In the genomic region with DNA sequence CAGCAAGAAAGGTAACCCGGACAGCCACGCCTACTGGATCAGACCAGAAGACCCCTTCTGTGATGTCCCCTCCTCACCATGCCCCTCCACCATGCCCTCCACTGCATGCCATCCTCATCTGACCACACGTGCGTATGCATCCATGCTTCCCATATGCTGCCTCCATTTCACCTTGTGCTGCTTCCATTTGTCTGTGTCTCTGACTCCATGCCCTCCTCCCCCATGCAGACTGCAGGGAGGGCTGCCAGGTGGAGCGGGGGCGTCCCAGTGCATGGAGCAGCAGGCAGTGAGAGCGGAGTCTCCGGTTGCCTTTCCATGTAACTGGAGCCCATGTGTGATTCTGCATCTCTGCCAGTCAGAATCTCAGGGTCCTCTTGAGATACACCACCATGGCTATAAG, we compare ENCODE assay signal across 23 cellular contexts. TPM values are rescaled to one million over a fixed set of nuclear protein-coding genes. Genes with fewer than 3 reads are reported as not detected.
DNase-seq lines count a peak whose midpoint lies in the region; ATAC-seq and TF ChIP-seq lines count a peak whose summit lies in the region.
"Had no signal": no experiment of that assay in that cellular context is flagged by ENCODE, and none has a peak within 500 bp of the region (broad histone marks: within the 10 kb centered on the region; RNA-seq: fewer than 3 reads in every experiment).

No MANE protein-coding gene starts in this region.

- no peaks in the 10 kb centered on the region for H4K20me1 ChIP-seq in SU-DHL-6 (ENCODE audit: low read depth, low read length)

- H3K36me3 ChIP-seq in SU-DHL-6 (ENCODE audit: low read length), result no peaks in the 10 kb centered on the region
- H3K36me3 ChIP-seq in naive thymus-derived CD4-positive, alpha-beta T cell (ENCODE audit: control insufficient read depth in 2 of 3, insufficient read depth in 3 of 3, low read length in 3 of 3), result peaks cover 18 to 87% (median 33%) of the 10 kb centered on the region in 3 experiments
- H3K36me3 ChIP-seq in upper lobe of right lung, result peaks cover 77% of the 10 kb centered on the region

- POLR2A ChIA-PET in naive thymus-derived CD4-positive, alpha-beta T cell (lab: Charles Lee), result interaction anchor here (1.0 kb wide), 1 partner anchor 13 kb away, joined by 3 read pairs; no protein-coding TSS in a partner anchor

- no peaks in the 10 kb centered on the region for H3K9me2 ChIP-seq in SU-DHL-6 (replicated peaks; ENCODE audit: insufficient read depth, low read length)

- no peaks in the 10 kb centered on the region for H3K27me3 Mint-ChIP-seq in naive thymus-derived CD4-positive, alpha-beta T cell
- H3K27me3 Mint-ChIP-seq: activated naive CD4-positive, alpha-beta T cell treated with anti-CD3 and anti-CD28 coated beads, Interleukin-2, amount 50 U/mL, for 24 hours had no signal

- peaks cover 26 to 76% (median 42%) of the 10 kb centered on the region in 7 donors for H3K4me1 Mint-ChIP-seq in naive thymus-derived CD4-positive, alpha-beta T cell

- H3K9me3 ChIP-seq in right cardiac atrium (ENCODE audit: control insufficient read depth, low read length) (no peaks in the 10 kb centered on the region), SU-DHL-6 (ENCODE audit: insufficient read depth, low read length) (no peaks in the 10 kb centered on the region), upper lobe of right lung (no peaks in the 10 kb centered on the region)
- no peaks in the 10 kb centered on the region for H3K9me3 ChIP-seq in naive thymus-derived CD4-positive, alpha-beta T cell (ENCODE audit: control insufficient read depth in 2 of 3, low read length in 3 of 3)
- H3K9me3 ChIP-seq: neutrophil had no signal

- peaks cover 3% of the 10 kb centered on the region for H3K4me1 ChIP-seq in right cardiac atrium (ENCODE audit: control insufficient read depth, insufficient read depth, low read length)
- H3K4me1 ChIP-seq in naive thymus-derived CD4-positive, alpha-beta T cell (ENCODE audit: control insufficient read depth in 2 of 2, insufficient read depth in 2 of 2, low read length in 2 of 2), result peaks cover 0 to 3% of the 10 kb centered on the region in 2 donors
- H3K4me1 ChIP-seq in upper lobe of right lung, result peaks cover 5% of the 10 kb centered on the region

- H3K27ac Mint-ChIP-seq in naive thymus-derived CD4-positive, alpha-beta T cell, result peak overlapping the region in 7 of 9 donors; percentile 16 to 83 (median 80)

- intact Hi-C loops in cardiac septum (cut with DNase I), result loop anchor here (10.0 kb wide), 1 partner anchor 71 kb away; no protein-coding TSS in a partner anchor
- intact Hi-C loops in right cardiac atrium (cut with DNase I), result no loop called here
- intact Hi-C loops in naive thymus-derived CD4-positive, alpha-beta T cell (cut with micrococcal nuclease), result no loop called here
- intact Hi-C loops in upper lobe of right lung (cut with DNase I), result no loop called here

- ATAC-seq in right cardiac atrium (no peak), GM18861 (IDR thresholded peaks at IDR 0.05; ENCODE audit: unreplicated experiment) (no peak), upper lobe of right lung (no peak)
- no peak for ATAC-seq in naive thymus-derived CD4-positive, alpha-beta T cell
- ATAC-seq: esophagus mucosa, K562, left cardiac atrium, PC-3 had no signal

- TF ChIP-seq CTCF in SU-DHL-6 (IDR thresholded peaks at IDR 0.05; ENCODE audit: insufficient read depth, low read length, poor library complexity, severe bottlenecking), result no peak
- TF ChIP-seq CTCF in upper lobe of right lung (IDR thresholded peaks at IDR 0.05), result no peak

- H3K4me3 ChIP-seq in right cardiac atrium (ENCODE audit: low read length) (no peak overlapping the region), SU-DHL-6 (ENCODE audit: insufficient read depth, low read length, poor library complexity, severe bottlenecking) (no peak overlapping the region), upper lobe of right lung (no peak overlapping the region)
- no peak overlapping the region for H3K4me3 ChIP-seq in naive thymus-derived CD4-positive, alpha-beta T cell (ENCODE audit: low read length)
- H3K4me3 ChIP-seq: K562 had no signal

- no peak overlapping the region for H2AFZ ChIP-seq in SU-DHL-6 (ENCODE audit: low read depth, low read length, severe bottlenecking)

- DNase-seq in cardiac septum (ENCODE audit: low spot score) (peak; percentile 27), right cardiac atrium (no peak), upper lobe of right lung (no peak), AML-193 (lab: John Stamatoyannopoulos, UW) (no peak)
- no peak for DNase-seq in naive thymus-derived CD4-positive, alpha-beta T cell
- DNase-seq: activated CD4-positive, alpha-beta T cell treated with anti-CD3 and anti-CD28 coated beads for 48 hours; activated CD8-positive, alpha-beta memory T cell treated with anti-CD3 and anti-CD28 coated beads, Interleukin-2, amount 50 U/mL, for 4 hours; COR-L47; effector CD8-positive, alpha-beta T cell; H7; left cardiac atrium; midbrain; NCI-H1694 treated with DMSO at 0.1 percent for 48 hours; PC-3; SIG-M5; stimulated activated CD4-positive, alpha-beta T cell treated with anti-CD3 and anti-CD28 coated beads, Interleukin-4, amount 100 ng/mL, for 4 hours had no signal

- peak overlapping the region; percentile 49 for H3K4me2 ChIP-seq in SU-DHL-6 (ENCODE audit: low read depth, low read length, poor library complexity, severe bottlenecking)

- H3K4me3 Mint-ChIP-seq in naive thymus-derived CD4-positive, alpha-beta T cell, result no peak overlapping the region
- H3K4me3 Mint-ChIP-seq: activated naive CD4-positive, alpha-beta T cell treated with anti-CD3 and anti-CD28 coated beads, Interleukin-2, amount 50 U/mL, for 24 hours; T-helper 1 cell treated with Interleukin-12 subunit alpha and Interleukin-12 subunit beta and Interleukin-4 antibody, amounts not matched to agents 30 μg/mL and 1 μg/mL, for 36 hours had no signal

- H3K79me2 ChIP-seq in SU-DHL-6 (ENCODE audit: insufficient read depth, low read length), result no peaks in the 10 kb centered on the region

- H3K9me3 Mint-ChIP-seq in naive thymus-derived CD4-positive, alpha-beta T cell, result no peaks in the 10 kb centered on the region
- H3K9me3 Mint-ChIP-seq: activated naive CD4-positive, alpha-beta T cell treated with anti-CD3 and anti-CD28 coated beads, Interleukin-2, amount 50 U/mL, for 24 hours; T-helper 1 cell treated with Interleukin-12 subunit alpha and Interleukin-12 subunit beta and Interleukin-4 antibody, amounts not matched to agents 30 μg/mL and 1 μg/mL, for 36 hours had no signal

- H3F3A ChIP-seq in SU-DHL-6 (ENCODE audit: insufficient read depth), result no peaks in the 10 kb centered on the region

- peaks cover 16 to 69% (median 40%) of the 10 kb centered on the region in 5 donors for H3K36me3 Mint-ChIP-seq in naive thymus-derived CD4-positive, alpha-beta T cell

- H3K27me3 ChIP-seq in right cardiac atrium (ENCODE audit: control insufficient read depth, insufficient read depth), result no peaks in the 10 kb centered on the region
- no peaks in the 10 kb centered on the region for H3K27me3 ChIP-seq in SU-DHL-6 (ENCODE audit: low read length)
- no peaks in the 10 kb centered on the region for H3K27me3 ChIP-seq in naive thymus-derived CD4-positive, alpha-beta T cell (ENCODE audit: control insufficient read depth in 2 of 2, insufficient read depth in 2 of 2, low read length in 2 of 2)
- no peaks in the 10 kb centered on the region for H3K27me3 ChIP-seq in upper lobe of right lung
- H3K27me3 ChIP-seq: neutrophil had no signal

- CTCF ChIA-PET in naive thymus-derived CD4-positive, alpha-beta T cell (lab: Charles Lee), result no interaction called here

- H3K9ac ChIP-seq in SU-DHL-6 (ENCODE audit: low read length), result peak overlapping the region; percentile 33

- no peak overlapping the region for H3K27ac ChIP-seq in right cardiac atrium (ENCODE audit: low read length)
- H3K27ac ChIP-seq in SU-DHL-6 (ENCODE audit: low read depth, low read length), result peak overlapping the region; percentile 75
- H3K27ac ChIP-seq in naive thymus-derived CD4-positive, alpha-beta T cell (ENCODE audit: low read depth, low read length), result no peak overlapping the region
- no peak overlapping the region for H3K27ac ChIP-seq in upper lobe of right lung
- H3K27ac ChIP-seq: neutrophil had no signal

- 96% methylated on average over 8 of the region's 8 CpGs for WGBS in right cardiac atrium

RNA-seq across cellular contexts. Expression of gene COA5, which starts 52.6 kb away (rescaled TPM):
- total RNA-seq in cardiac septum, result 28.3 TPM
- 10 to 100 TPM; 24.8 to 30.4 (median 28.2) TPM for total RNA-seq in right cardiac atrium
- polyA plus RNA-seq in right cardiac atrium, result 37.4 TPM
- 10 to 100 TPM; 23.8 to 55.2 (median 29.2) TPM for total RNA-seq in naive thymus-derived CD4-positive, alpha-beta T cell
- polyA plus RNA-seq in naive thymus-derived CD4-positive, alpha-beta T cell, result 10 to 100 TPM; 25.5 to 36.3 TPM
- 26.6 TPM for total RNA-seq in upper lobe of right lung

RNA-seq across cellular contexts. Expression of gene UNC50, which starts 52.7 kb away (rescaled TPM):
- total RNA-seq in cardiac septum, result 27.9 TPM
- total RNA-seq in right cardiac atrium, result 10 to 100 TPM; 29.4 to 38.1 (median 33.1) TPM
- polyA plus RNA-seq in right cardiac atrium, result 30.8 TPM
- total RNA-seq in naive thymus-derived CD4-positive, alpha-beta T cell, result 10 to 100 TPM; 22.2 to 41.3 (median 29.9) TPM
- 10 to 100 TPM; 59.2 to 63.2 TPM for polyA plus RNA-seq in naive thymus-derived CD4-positive, alpha-beta T cell
- 53.4 TPM for total RNA-seq in upper lobe of right lung
